ENCODE assay signal across 9 cellular contexts in genomic region chr16:81625544-81626152, GRCh38.
DNase-seq lines count a peak whose midpoint lies in the region; ATAC-seq lines count a peak whose summit lies in the region.
"Had no signal": no experiment of that assay in that cellular context is flagged by ENCODE, and none has a peak within 500 bp of the region (broad histone marks: within the 10 kb centered on the region; RNA-seq: fewer than 3 reads in every experiment).

No MANE protein-coding gene starts in this region.

- peaks cover 11 to 36% (median 24%) of the 10 kb centered on the region in 3 donors for H3K4me1 Mint-ChIP-seq in T-cell

- no peaks in the 10 kb centered on the region for H3K9me3 Mint-ChIP-seq in T-cell

- no peak overlapping the region for H3K4me3 Mint-ChIP-seq in T-cell
- H3K4me3 Mint-ChIP-seq: activated naive CD8-positive, alpha-beta T cell had no signal

- peaks cover 3% of the 10 kb centered on the region for H3K36me3 Mint-ChIP-seq in T-cell
- H3K36me3 Mint-ChIP-seq: activated naive CD8-positive, alpha-beta T cell had no signal

- POLR2A ChIA-PET in T-cell (lab: Charles Lee): interaction anchor here in 1 of 2 donors (0.6 kb wide), 1 partner anchor 485 kb away, joined by 4 read pairs; no protein-coding TSS in a partner anchor

- H3K27me3 Mint-ChIP-seq in T-cell: no peaks in the 10 kb centered on the region
- H3K27me3 Mint-ChIP-seq: activated naive CD8-positive, alpha-beta T cell had no signal

- ATAC-seq in GM18502 (IDR thresholded peaks at IDR 0.05; ENCODE audit: poor library complexity, unreplicated experiment): peak; percentile 61
- no peak for ATAC-seq in T-cell (replicated peaks in 1 of 4)
- ATAC-seq in HG02759 (IDR thresholded peaks at IDR 0.05; ENCODE audit: unreplicated experiment): no peak

- H3K27ac Mint-ChIP-seq in T-cell: peak overlapping the region in 1 of 2 donors; percentile 61
- H3K27ac Mint-ChIP-seq: activated naive CD8-positive, alpha-beta T cell had no signal

- DNase-seq in NCI-H1092 (lab: John Stamatoyannopoulos, UW): peak; percentile 52
- peak; percentile 13 for DNase-seq in fibroblast of gingiva (ENCODE audit: low read depth)
- peak; percentile 90 for DNase-seq in pulmonary artery endothelial cell (ENCODE audit: low read depth, low spot score)
- no peak for DNase-seq in effector CD8-positive, alpha-beta T cell (lab: John Stamatoyannopoulos, UW)
- DNase-seq in T-cell: no peak
- DNase-seq in NOMO-1 treated with dmso at 0.1 percent for 144 hours (lab: John Stamatoyannopoulos, UW; ENCODE audit: unreplicated experiment): no peak

- CTCF ChIA-PET in T-cell (lab: Charles Lee): interaction anchor here in 1 of 2 donors (0.5 kb wide), 1 partner anchor 44 kb away, joined by 3 read pairs; no protein-coding TSS in a partner anchor

Comparison
In these comparisons a context has a peak if more than half of its experiments do, and no peak if none do; other contexts are left out.
1. DNase-seq: peak in NCI-H1092 (single experiment), fibroblast of gingiva (single experiment) and pulmonary artery endothelial cell (single experiment); none in effector CD8-positive, alpha-beta T cell (single experiment), T-cell (0 of 34) and NOMO-1 treated with dmso at 0.1 percent for 144 hours (single experiment).